Comparison of ENCODE assay signal across 11 cellular contexts in the genomic region with DNA sequence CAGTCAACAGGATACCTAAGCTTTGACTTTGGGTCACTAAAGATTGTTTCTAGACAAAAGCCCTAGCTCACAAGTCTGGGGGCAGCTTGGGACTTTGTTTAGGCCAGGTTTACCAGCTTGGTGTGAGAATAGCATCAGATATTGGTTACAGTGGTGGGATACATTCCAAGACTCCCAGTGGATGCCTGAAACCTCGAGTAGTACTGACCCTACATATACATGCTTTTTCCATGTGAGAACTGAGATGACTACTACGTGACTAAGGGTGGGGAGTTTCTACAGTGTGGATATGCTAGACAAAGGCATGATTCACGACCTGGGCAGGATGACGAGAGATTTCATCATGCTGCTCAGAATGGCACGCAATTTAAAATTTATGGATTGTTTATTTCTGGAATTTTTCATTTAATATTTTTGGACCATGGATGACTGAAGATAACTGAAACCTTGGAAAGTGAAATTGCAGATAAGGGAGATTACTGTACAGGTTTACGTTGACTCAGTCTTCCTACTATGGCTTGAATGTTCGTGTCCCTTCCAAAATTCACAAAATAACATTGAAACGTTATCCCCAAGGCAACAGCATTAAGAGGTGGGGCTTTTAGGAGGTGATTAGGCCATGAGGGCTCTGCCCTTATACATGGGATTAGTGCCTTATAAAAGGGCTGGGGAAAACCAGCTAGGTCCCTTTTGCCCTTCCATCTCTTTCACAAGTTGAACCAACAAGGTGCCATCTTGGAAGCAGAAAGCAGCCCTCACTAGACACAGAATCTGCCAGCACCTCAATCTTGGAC. TPM values are rescaled to one million over a fixed set of nuclear protein-coding genes. Genes with fewer than 3 reads are reported as not detected.
DNase-seq lines count a peak whose midpoint lies in the region; ATAC-seq and TF ChIP-seq lines count a peak whose summit lies in the region.
"Had no signal": no experiment of that assay in that cellular context is flagged by ENCODE, and none has a peak within 500 bp of the region (broad histone marks: within the 10 kb centered on the region; RNA-seq: fewer than 3 reads in every experiment).

No MANE protein-coding gene starts in this region.

- no peak for TF ChIP-seq CTCF in endothelial cell (IDR thresholded peaks at IDR 0.05; ENCODE audit: unreplicated experiment)

- peak; percentile 82 for DNase-seq in AG08395 (ENCODE audit: low spot score)
- DNase-seq in HT1080 (ENCODE audit: low read depth) = peak; percentile 96
- DNase-seq in astrocyte of the hippocampus (ENCODE audit: low read depth, low spot score) = peak; percentile 86
- DNase-seq in kidney glomerular epithelial cell (lab: John Stamatoyannopoulos, UW) = peak; percentile 90
- DNase-seq in endothelial cell (ENCODE audit: low spot score) = no peak
- DNase-seq in NCI-H2196 treated with DMSO at 0.1 percent for 48 hours (lab: John Stamatoyannopoulos, UW; ENCODE audit: unreplicated experiment) = no peak
- DNase-seq: activated CD8-positive, alpha-beta memory T cell treated with anti-CD3 and anti-CD28 coated beads, Interleukin-2, amount 50 U/mL, for 48 hours; DMS 273 treated with DMSO at 0.1 percent for 48 hours; SJCRH30 had no signal

- no peaks in the 10 kb centered on the region for H3K9me3 Mint-ChIP-seq in endothelial cell (ENCODE audit: unreplicated experiment)

- no peaks in the 10 kb centered on the region for H3K36me3 Mint-ChIP-seq in endothelial cell (ENCODE audit: low read depth, unreplicated experiment)

- ATAC-seq in GM19467 (IDR thresholded peaks at IDR 0.05; ENCODE audit: unreplicated experiment) = no peak
- ATAC-seq in GM21515 (IDR thresholded peaks at IDR 0.05; ENCODE audit: unreplicated experiment) = no peak

- H3K27me3 Mint-ChIP-seq in endothelial cell (ENCODE audit: unreplicated experiment) = peaks cover 1% of the 10 kb centered on the region

- H3K27ac Mint-ChIP-seq in endothelial cell (ENCODE audit: unreplicated experiment) = no peak overlapping the region

- no peak overlapping the region for H3K4me3 Mint-ChIP-seq in endothelial cell (ENCODE audit: unreplicated experiment)

- H3K4me1 Mint-ChIP-seq in endothelial cell (ENCODE audit: unreplicated experiment) = peaks cover 24% of the 10 kb centered on the region

RNA-seq across cellular contexts. Expression of gene CTAGE1, which starts 50.2 kb away (rescaled TPM):
- not detected in 2 replicates for total RNA-seq in HT1080 (2014; rRNA removed; shearing (Covaris generic))
- polyA plus RNA-seq in HT1080 (2015; cell fraction: cytosol; rRNA removed) = not detected in 2 replicates
- not detected in 2 replicates for polyA plus RNA-seq in HT1080 (2015; cell fraction: nucleus; rRNA removed)
- not detected for total RNA-seq in endothelial cell (ENCODE audit: unreplicated experiment)
- total RNA-seq: SJCRH30 had no signal

Comparison
In these comparisons a context has a peak if more than half of its experiments do, and no peak if none do; other contexts are left out.
1. DNase-seq: peak in AG08395 (single experiment), HT1080 (single experiment), astrocyte of the hippocampus (single experiment) and kidney glomerular epithelial cell (single experiment); none in endothelial cell (single experiment) and NCI-H2196 treated with DMSO at 0.1 percent for 48 hours (single experiment).